ENCODE assay signal across 28 cellular contexts in genomic region chr14:50711043-50711442, GRCh38.
"Had no signal": no experiment of that assay in that cellular context is flagged by ENCODE, and none has a peak within 500 bp of the region (broad histone marks: within the 10 kb centered on the region; RNA-seq: fewer than 3 reads in every experiment).

No MANE protein-coding gene starts in this region.

- DNase-seq: stimulated activated CD4-positive, alpha-beta T cell treated with anti-CD3 and anti-CD28 coated beads, Interleukin-2, amount 100 ng/mL, for 48 hours; stimulated activated CD4-positive, alpha-beta T cell treated with anti-CD3 and anti-CD28 coated beads, Interleukin-4, amount 100 ng/mL, for 1 hour; stimulated activated CD4-positive, alpha-beta T cell treated with anti-CD3 and anti-CD28 coated beads, Interleukin-4, amount 100 ng/mL, for 24 hours; stimulated activated CD8-positive, alpha-beta memory T cell treated with anti-CD3 and anti-CD28 coated beads, Interleukin-4, amount 100 ng/mL, for 48 hours; stimulated activated naive B cell treated with anti-CD40 and anti-IgM and Interleukin-4, amounts not matched to agents 10 μg/mL and 1 μg/mL and 100 μg/mL, for 72 hours; stimulated activated naive CD4-positive, alpha-beta T cell; stimulated activated naive CD4-positive, alpha-beta T cell treated with Interleukin-2 at 50 U/mL for 16 hours; stimulated activated naive CD8-positive, alpha-beta T cell treated with anti-CD3 and anti-CD28 coated beads, Interleukin-15, amount 100 ng/mL, for 72 hours; stimulated activated naive CD8-positive, alpha-beta T cell treated with anti-CD3 and anti-CD28 coated beads, Interleukin-15, Interleukin-2, amounts not matched to agents 100 U/mL and 50 U/mL, for 24 hours; stomach; substantia nigra; testis; thyroid gland; tibial artery; transverse colon; trophoblast cell; upper lobe of left lung; upper lobe of right lung; uterus had no signal

- H3K4me1 ChIP-seq: stomach, suprapubic skin, testis, thyroid gland, tibial artery, tibial nerve, transverse colon, upper lobe of left lung, upper lobe of right lung, uterus, vagina had no signal

- H3K36me3 Mint-ChIP-seq: stimulated activated effector memory CD8-positive, alpha-beta T cell treated with anti-CD3 and anti-CD28 coated beads, Interleukin-12 subunit alpha, Interleukin-12 subunit beta, amount 100 ng/mL, for 72 hours; stimulated activated memory B cell treated with anti-CD40 and anti-IgM and Interleukin-4, amounts not matched to agents 10 μg/mL and 1 μg/mL and 100 μg/mL, for 72 hours; stimulated activated naive B cell treated with anti-CD40 and anti-IgM and Interleukin-4, amounts not matched to agents 10 μg/mL and 1 μg/mL and 100 μg/mL, for 72 hours; type B pancreatic cell had no signal

- FAIRE-seq: urothelium cell line had no signal

- H3K9me3 ChIP-seq: stomach, suprapubic skin, testis, thoracic aorta, thyroid gland, tibial artery, tibial nerve, transverse colon, upper lobe of left lung, upper lobe of right lung, uterus, vagina had no signal

- H3K4me3 Mint-ChIP-seq: stimulated activated effector memory CD8-positive, alpha-beta T cell treated with anti-CD3 and anti-CD28 coated beads, Interleukin-12 subunit alpha, Interleukin-12 subunit beta, amount 100 ng/mL, for 72 hours; stimulated activated memory B cell treated with anti-CD40 and anti-IgM and Interleukin-4, amounts not matched to agents 10 μg/mL and 1 μg/mL and 100 μg/mL, for 72 hours; stimulated activated naive B cell treated with anti-CD40 and anti-IgM and Interleukin-4, amounts not matched to agents 10 μg/mL and 1 μg/mL and 100 μg/mL, for 72 hours; stimulated activated naive CD8-positive, alpha-beta T cell treated with anti-CD3 and anti-CD28 coated beads, Interleukin-15, amount 100 ng/mL, for 72 hours; stimulated activated naive CD8-positive, alpha-beta T cell treated with anti-CD3 and anti-CD28 coated beads, Interleukin-15, Interleukin-2, amounts not matched to agents 100 ng/mL and 50 ng/mL, for 24 hours; type B pancreatic cell had no signal

- H3K36me3 ChIP-seq: stomach, suprapubic skin, thoracic aorta, thyroid gland, tibial artery, tibial nerve, transverse colon, upper lobe of left lung, upper lobe of right lung, uterus, vagina had no signal

- H3K27ac Mint-ChIP-seq: stimulated activated effector memory CD8-positive, alpha-beta T cell treated with anti-CD3 and anti-CD28 coated beads, Interleukin-12 subunit alpha, Interleukin-12 subunit beta, amount 100 ng/mL, for 72 hours; stimulated activated memory B cell treated with anti-CD40 and anti-IgM and Interleukin-4, amounts not matched to agents 10 μg/mL and 1 μg/mL and 100 μg/mL, for 72 hours; stimulated activated naive B cell treated with anti-CD40 and anti-IgM and Interleukin-4, amounts not matched to agents 10 μg/mL and 1 μg/mL and 100 μg/mL, for 72 hours; stimulated activated naive CD8-positive, alpha-beta T cell treated with anti-CD3 and anti-CD28 coated beads, Interleukin-15, amount 100 ng/mL, for 72 hours; stimulated activated naive CD8-positive, alpha-beta T cell treated with anti-CD3 and anti-CD28 coated beads, Interleukin-15, Interleukin-2, amounts not matched to agents 100 ng/mL and 50 ng/mL, for 24 hours; type B pancreatic cell had no signal

- H3K4me1 Mint-ChIP-seq: stimulated activated effector memory CD8-positive, alpha-beta T cell treated with anti-CD3 and anti-CD28 coated beads, Interleukin-12 subunit alpha, Interleukin-12 subunit beta, amount 100 ng/mL, for 72 hours; stimulated activated naive B cell treated with anti-CD40 and anti-IgM and Interleukin-4, amounts not matched to agents 10 μg/mL and 1 μg/mL and 100 μg/mL, for 72 hours; stimulated activated naive CD8-positive, alpha-beta T cell treated with anti-CD3 and anti-CD28 coated beads, Interleukin-15, amount 100 ng/mL, for 72 hours had no signal

- H3K27me3 Mint-ChIP-seq: stimulated activated memory B cell treated with anti-CD40 and anti-IgM and Interleukin-4, amounts not matched to agents 10 μg/mL and 1 μg/mL and 100 μg/mL, for 72 hours; stimulated activated naive B cell treated with anti-CD40 and anti-IgM and Interleukin-4, amounts not matched to agents 10 μg/mL and 1 μg/mL and 100 μg/mL, for 72 hours; stimulated activated naive CD8-positive, alpha-beta T cell treated with anti-CD3 and anti-CD28 coated beads, Interleukin-15, amount 100 ng/mL, for 72 hours; stimulated activated naive CD8-positive, alpha-beta T cell treated with anti-CD3 and anti-CD28 coated beads, Interleukin-15, Interleukin-2, amounts not matched to agents 100 ng/mL and 50 ng/mL, for 24 hours; type B pancreatic cell had no signal

- ATAC-seq: stimulated activated effector memory CD8-positive, alpha-beta T cell treated with anti-CD3 and anti-CD28 coated beads, Interleukin-12 subunit alpha, Interleukin-12 subunit beta, amount 100 ng/mL, for 72 hours; stimulated activated memory B cell treated with anti-CD40 and anti-IgM and Interleukin-4, amounts not matched to agents 10 μg/mL and 1 μg/mL and 100 μg/mL, for 72 hours; stimulated activated naive B cell treated with anti-CD40 and anti-IgM and Interleukin-4, amounts not matched to agents 10 μg/mL and 1 μg/mL and 100 μg/mL, for 72 hours; stimulated activated naive CD8-positive, alpha-beta T cell treated with anti-CD3 and anti-CD28 coated beads, Interleukin-15, amount 100 ng/mL, for 72 hours; stimulated activated naive CD8-positive, alpha-beta T cell treated with anti-CD3 and anti-CD28 coated beads, Interleukin-15, Interleukin-2, amounts not matched to agents 100 U/mL and 50 U/mL, for 24 hours; upper lobe of right lung had no signal

- H3K27me3 ChIP-seq: stomach, suprapubic skin, testis, thyroid gland, tibial artery, tibial nerve, transverse colon, upper lobe of left lung, upper lobe of right lung, uterus, vagina had no signal

- H3K27ac ChIP-seq: stomach, suprapubic skin, testis, thoracic aorta, thyroid gland, tibial artery, tibial nerve, transverse colon, upper lobe of left lung, upper lobe of right lung, uterus, vagina had no signal

- H3K4me3 ChIP-seq: stomach, suprapubic skin, testis, thoracic aorta, thyroid gland, tibial artery, tibial nerve, transverse colon, upper lobe of left lung, upper lobe of right lung, uterus, vagina had no signal

- H3K9me3 Mint-ChIP-seq: stimulated activated effector memory CD8-positive, alpha-beta T cell treated with anti-CD3 and anti-CD28 coated beads, Interleukin-12 subunit alpha, Interleukin-12 subunit beta, amount 100 ng/mL, for 72 hours; stimulated activated memory B cell treated with anti-CD40 and anti-IgM and Interleukin-4, amounts not matched to agents 10 μg/mL and 1 μg/mL and 100 μg/mL, for 72 hours; stimulated activated naive B cell treated with anti-CD40 and anti-IgM and Interleukin-4, amounts not matched to agents 10 μg/mL and 1 μg/mL and 100 μg/mL, for 72 hours; stimulated activated naive CD8-positive, alpha-beta T cell treated with anti-CD3 and anti-CD28 coated beads, Interleukin-15, amount 100 ng/mL, for 72 hours; stimulated activated naive CD8-positive, alpha-beta T cell treated with anti-CD3 and anti-CD28 coated beads, Interleukin-15, Interleukin-2, amounts not matched to agents 100 ng/mL and 50 ng/mL, for 24 hours; type B pancreatic cell had no signal
